ENCODE assay signal across 13 cellular contexts in the genomic region with DNA sequence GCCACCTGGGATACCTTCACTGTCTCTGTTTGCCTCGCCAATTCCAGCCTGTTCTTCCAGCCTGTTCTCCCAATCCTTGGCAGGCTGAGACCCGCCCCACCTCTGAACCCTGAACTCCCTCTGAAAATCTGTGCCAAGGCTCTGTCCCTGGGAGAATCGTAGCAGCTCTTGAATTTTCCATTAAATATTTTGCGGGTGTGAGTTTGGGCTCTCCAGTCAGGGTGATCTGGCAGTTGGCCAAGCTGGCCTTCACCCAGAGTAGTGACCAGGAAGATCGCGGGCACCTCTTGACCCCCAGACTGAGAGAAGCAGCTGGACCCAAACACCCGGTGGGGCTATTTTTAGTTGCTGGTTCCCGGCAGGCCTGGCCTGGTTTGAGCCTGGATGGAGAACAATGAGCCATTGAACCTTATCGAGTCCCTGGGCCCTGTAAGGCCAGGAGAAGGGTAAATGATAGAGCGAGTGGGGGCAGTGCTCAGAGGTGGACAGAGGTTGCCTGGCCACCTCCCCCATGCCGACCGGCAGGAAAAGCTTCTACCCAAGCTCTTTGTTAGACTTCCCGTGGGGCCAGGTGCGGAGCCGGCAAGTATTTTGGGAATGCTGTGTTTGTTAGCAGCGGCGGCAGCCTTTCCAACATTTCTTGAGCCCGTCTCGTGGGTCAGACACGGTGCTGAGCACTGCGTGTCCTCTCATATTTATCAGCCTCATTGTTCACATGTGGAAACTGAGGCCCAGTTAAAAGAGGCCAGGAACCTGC.
DNase-seq lines count a peak whose midpoint lies in the region; ATAC-seq and TF ChIP-seq lines count a peak whose summit lies in the region.
"Had no signal": no experiment of that assay in that cellular context is flagged by ENCODE, and none has a peak within 500 bp of the region (broad histone marks: within the 10 kb centered on the region; RNA-seq: fewer than 3 reads in every experiment).

No MANE protein-coding gene starts in this region.

- H3K4ac ChIP-seq in H9 (ENCODE audit: low read depth, low read length) = peak overlapping the region; percentile 58

- peak overlapping the region; percentile 1 for H4K5ac ChIP-seq in H9 (ENCODE audit: insufficient read length, low read depth, low read length)

- H3K4me2 ChIP-seq in H9 (ENCODE audit: insufficient read depth, insufficient read length, low read length) = no peak overlapping the region
- H3K4me2 ChIP-seq in MM.1S (ENCODE audit: low read depth, low read length) = no peak overlapping the region
- no peak overlapping the region for H3K4me2 ChIP-seq in GM23248 (ENCODE audit: unreplicated experiment)

- H2AK5ac ChIP-seq in H9 (ENCODE audit: insufficient read length, low read length) = no peak overlapping the region

- ATAC-seq in HG02981 (IDR thresholded peaks at IDR 0.05; ENCODE audit: unreplicated experiment) = no peak
- ATAC-seq: activated naive CD4-positive, alpha-beta T cell treated with anti-CD3 and anti-CD28 coated beads, Interleukin-2, amount 50 U/mL, for 72 hours had no signal

- no CpG with 5 or more reads among the region's 21 CpGs for WGBS in H9 (ENCODE audit: extremely low coverage, insufficient read length, low lambda C conversion rate)
- 85 to 87% methylated on average over 21 of the region's 21 CpGs for WGBS in GM23248 (ENCODE audit: low coverage in 1 of 2, low lambda C conversion rate in 2 of 2, missing lambda C conversion rate in 2 of 2), 2 experiments

- H3K4me1 Mint-ChIP-seq in H9 (peaks cover 24 to 29% of the 10 kb centered on the region in 2 experiments), progenitor cell of endocrine pancreas (ENCODE audit: low read depth) (peaks cover 28% of the 10 kb centered on the region)

- H3K23me2 ChIP-seq in H9 (ENCODE audit: insufficient read length, low read depth, low read length, poor library complexity, severe bottlenecking) = no peaks in the 10 kb centered on the region

- no peaks in the 10 kb centered on the region; a peak in 1 of 7 replicates for H3K36me3 Mint-ChIP-seq in H9 (ENCODE audit: insufficient read depth in 1 of 3, low read depth in 3 of 3)
- H3K36me3 Mint-ChIP-seq in progenitor cell of endocrine pancreas (ENCODE audit: insufficient read depth) = no peaks in the 10 kb centered on the region
- H3K36me3 Mint-ChIP-seq: activated naive CD4-positive, alpha-beta T cell treated with anti-CD3 and anti-CD28 coated beads, Interleukin-2, amount 50 U/mL, for 72 hours; CD14-positive monocyte had no signal

- TF ChIP-seq CTCF in H9 (conservative IDR thresholded peaks at IDR 0.05) (no peak), cardiac fibroblast (IDR thresholded peaks at IDR 0.05; ENCODE audit: low read depth, low read length) (no peak), progenitor cell of endocrine pancreas (IDR thresholded peaks at IDR 0.05; ENCODE audit: unreplicated experiment) (no peak), MM.1S (IDR thresholded peaks at IDR 0.05; ENCODE audit: low read length) (no peak)

- H4K8ac ChIP-seq in H9 (replicated peaks; ENCODE audit: insufficient read length, low read depth, low read length) = peak overlapping the region; percentile 27

- H3K4me1 ChIP-seq in H9 (ENCODE audit: insufficient read depth, low read length) (peaks cover 7% of the 10 kb centered on the region; the same call in 1 of the 2 replicates), MM.1S (ENCODE audit: low read length) (no peaks in the 10 kb centered on the region), GM23248 (ENCODE audit: insufficient read depth) (peaks cover 6% of the 10 kb centered on the region)

- H3K27ac ChIP-seq in H9 (ENCODE audit: insufficient read length, low read depth, low read length) = no peak overlapping the region
- no peak overlapping the region for H3K27ac ChIP-seq in MM.1S (ENCODE audit: low read length)
- no peak overlapping the region for H3K27ac ChIP-seq in GM23248

- H3K9me2 ChIP-seq in MM.1S (replicated peaks; ENCODE audit: insufficient read depth, low read length) = no peaks in the 10 kb centered on the region
- no peaks in the 10 kb centered on the region for H3K9me2 ChIP-seq in GM23248 (ENCODE audit: insufficient read depth)

- no peak overlapping the region for H2BK5ac ChIP-seq in H9 (ENCODE audit: insufficient read length, low read length)

- H3K56ac ChIP-seq in H9 (ENCODE audit: insufficient read length, low read depth, low read length) = no peak overlapping the region

- no peak overlapping the region for H3K23ac ChIP-seq in H9 (ENCODE audit: insufficient read length, low read depth, low read length)

- H3K79me2 ChIP-seq in H9 (ENCODE audit: insufficient read depth, low read length) (no peaks in the 10 kb centered on the region), MM.1S (ENCODE audit: low read length) (no peaks in the 10 kb centered on the region), GM23248 (ENCODE audit: insufficient read depth) (no peaks in the 10 kb centered on the region)

- H3K27me3 Mint-ChIP-seq in H9 (ENCODE audit: low read depth) = no peaks in the 10 kb centered on the region; the same call in none of the 2 replicates
- H3K27me3 Mint-ChIP-seq in progenitor cell of endocrine pancreas = no peaks in the 10 kb centered on the region

- H3K9me3 Mint-ChIP-seq in H9 (no peaks in the 10 kb centered on the region; a peak in 1 of 5 replicates), progenitor cell of endocrine pancreas (ENCODE audit: low read depth) (no peaks in the 10 kb centered on the region)
- H3K9me3 Mint-ChIP-seq: activated naive CD4-positive, alpha-beta T cell treated with anti-CD3 and anti-CD28 coated beads, Interleukin-2, amount 50 U/mL, for 72 hours; CD14-positive monocyte had no signal

- no peak overlapping the region for H2AFZ ChIP-seq in H9 (ENCODE audit: low read length)
- no peak overlapping the region for H2AFZ ChIP-seq in MM.1S (ENCODE audit: low read length)
- H2AFZ ChIP-seq in GM23248 = no peak overlapping the region

- no peaks in the 10 kb centered on the region for H3K79me1 ChIP-seq in H9 (ENCODE audit: insufficient read depth, low read depth, low read length, poor library complexity, severe bottlenecking)

- peak overlapping the region; percentile 73 for H3K14ac ChIP-seq in H9 (ENCODE audit: insufficient read depth, low read length)

- H2BK12ac ChIP-seq in H9 (ENCODE audit: insufficient read length, low read depth, low read length) = peak overlapping the region; percentile 98

- H4K20me1 ChIP-seq in H9 (ENCODE audit: control insufficient read depth, insufficient read depth, insufficient read length) (no peaks in the 10 kb centered on the region), MM.1S (ENCODE audit: insufficient read depth, low read length) (no peaks in the 10 kb centered on the region), GM23248 (ENCODE audit: insufficient read depth) (no peaks in the 10 kb centered on the region)

- H3K27ac Mint-ChIP-seq in H9 (peak overlapping the region; percentile 91 to 97 (median 93)), progenitor cell of endocrine pancreas (peak overlapping the region; percentile 98)
- H3K27ac Mint-ChIP-seq: activated naive CD4-positive, alpha-beta T cell treated with anti-CD3 and anti-CD28 coated beads, Interleukin-2, amount 50 U/mL, for 72 hours had no signal

- H3K9me3 ChIP-seq in H9 (ENCODE audit: control insufficient read depth, low read depth, low read length) (no peaks in the 10 kb centered on the region), MM.1S (replicated peaks; ENCODE audit: insufficient read depth, low read length) (no peaks in the 10 kb centered on the region), GM23248 (ENCODE audit: low read depth) (no peaks in the 10 kb centered on the region)

- H3K4me3 ChIP-seq in cardiac fibroblast (replicated peaks in 1 of 2; ENCODE audit: low read depth in 2 of 2, low read length in 2 of 2) (no peak overlapping the region), MM.1S (ENCODE audit: low read length) (no peak overlapping the region), GM23248 (no peak overlapping the region)

- H3K27me3 ChIP-seq in H9 (ENCODE audit: insufficient read depth, low read length) (no peaks in the 10 kb centered on the region), MM.1S (replicated peaks; ENCODE audit: insufficient read depth, low read length) (no peaks in the 10 kb centered on the region), GM23248 (replicated peaks; ENCODE audit: insufficient read depth) (no peaks in the 10 kb centered on the region)

- DNase-seq in H9 (peak; percentile 80), cardiac fibroblast (ENCODE audit: low read depth in 2 of 2) (peak; percentile 61 to 96), iPS-NIHi11 (ENCODE audit: low spot score) (peak; percentile 52), progenitor cell of endocrine pancreas (ENCODE audit: low spot score, unreplicated experiment) (peak; percentile 51), MM.1S (no peak), GM23248 (no peak), MV-4-11 (lab: John Stamatoyannopoulos, UW) (no peak)
- DNase-seq: hippocampal formation, NCI-H2081 treated with DMSO at 0.1 percent for 48 hours, T1000 had no signal

- H4K91ac ChIP-seq in H9 (ENCODE audit: insufficient read length, low read depth, low read length) = peak overlapping the region; percentile 83

- no peak overlapping the region for H2BK20ac ChIP-seq in H9 (ENCODE audit: low read depth, low read length, poor library complexity, severe bottlenecking)

- H3K18ac ChIP-seq in H9 (ENCODE audit: insufficient read length, low read depth, low read length) = peak overlapping the region; percentile 82

- H3K4me3 Mint-ChIP-seq in H9 (peak overlapping the region in 1 of 2 experiments; percentile 33; a peak in 3 of 5 replicates), progenitor cell of endocrine pancreas (ENCODE audit: low read depth) (no peak overlapping the region)
- H3K4me3 Mint-ChIP-seq: CD14-positive monocyte had no signal

- H3T11ph ChIP-seq in H9 (ENCODE audit: low read length) = no peak overlapping the region

- in situ Hi-C loops in GM23248 (cut with MboI) = no loop called here

- H2BK120ac ChIP-seq in H9 (ENCODE audit: low read depth, low read length, poor library complexity, severe bottlenecking) = peak overlapping the region; percentile 14

- H3K36me3 ChIP-seq in MM.1S (replicated peaks; ENCODE audit: insufficient read depth, low read length) (no peaks in the 10 kb centered on the region), GM23248 (ENCODE audit: low read depth) (no peaks in the 10 kb centered on the region)

- no peak overlapping the region for H2BK15ac ChIP-seq in H9 (ENCODE audit: low read depth, low read length)

- H3K9ac ChIP-seq in H9 (ENCODE audit: extremely low read depth, insufficient read length, low read length) = no peak overlapping the region
- H3K9ac ChIP-seq in MM.1S (ENCODE audit: low read length) = no peak overlapping the region
- H3K9ac ChIP-seq in GM23248 = no peak overlapping the region

- H3F3A ChIP-seq in MM.1S (ENCODE audit: insufficient read depth, low read length) = no peaks in the 10 kb centered on the region
- peaks cover 10% of the 10 kb centered on the region for H3F3A ChIP-seq in GM23248 (ENCODE audit: insufficient read depth)

Comparison
In these comparisons a context has a peak if more than half of its experiments do, and no peak if none do; other contexts are left out.
1. DNase-seq: peak in H9 (single experiment), cardiac fibroblast (2 of 2), iPS-NIHi11 (single experiment) and progenitor cell of endocrine pancreas (single experiment); none in MM.1S (single experiment), GM23248 (single experiment) and MV-4-11 (single experiment).